8 cellular contexts compared by ENCODE assay signal in genomic region chr16:57084257-57084770, GRCh38.
DNase-seq lines count a peak whose midpoint lies in the region; ATAC-seq, FAIRE-seq and TF ChIP-seq lines count a peak whose summit lies in the region.

No MANE protein-coding gene starts in this region.

- peak; percentile 88 for FAIRE-seq in urothelium cell line (lab: Jason Lieb, UNC)

- peak; percentile 86 for ATAC-seq in SK-N-SH treated with all-trans-retinoic acid at 6 μM for 48 hours

- intact Hi-C loops in head of caudate nucleus (cut with DNase I) = loop anchor here (1.0 kb wide), 1 partner anchor 82 kb away; no protein-coding TSS in a partner anchor
- intact Hi-C loops in posterior cingulate gyrus (cut with DNase I) = loop anchor here (1.0 kb wide), 1 partner anchor 84 kb away; no protein-coding TSS in a partner anchor

- peak; percentile 93 for TF ChIP-seq RAD21 in Ishikawa (IDR thresholded peaks at IDR 0.05; ENCODE audit: low read depth)

- peak; percentile 8 to 62 for DNase-seq in NCI-H446 (lab: John Stamatoyannopoulos, UW)
- DNase-seq in NCI-H446 treated with DMSO at 0.1 percent for 48 hours (lab: John Stamatoyannopoulos, UW) = no peak
- DNase-seq in activated naive CD4-positive, alpha-beta T cell treated with anti-CD3 and anti-CD28 coated beads, Interleukin-2, amount 50 U/mL, for 16 hours = peak; percentile 69
- DNase-seq in head of caudate nucleus = peak; percentile 52 to 92 (median 79)
- peak; percentile 52 to 96 (median 75) for DNase-seq in posterior cingulate gyrus
- peak; percentile 83 for DNase-seq in urothelium cell line (ENCODE audit: low spot score)

- TF ChIP-seq EP300 in Ishikawa (IDR thresholded peaks at IDR 0.05; ENCODE audit: borderline replicate concordance) = no peak

TF ChIP-seq in Ishikawa, 13 proteins besides CTCF, POLR2A, EP300 and RAD21:
- TF ChIP-seq MAX (IDR thresholded peaks at IDR 0.05) = no peak
- TF ChIP-seq NFIC (IDR thresholded peaks at IDR 0.05) = peak; percentile 30; the same call in 1 of the 2 replicates

TF ChIP-seq in SK-N-SH treated with all-trans-retinoic acid at 6 μM for 48 hours, 23 proteins besides CTCF, POLR2A, EP300 and RAD21:
- TF ChIP-seq ZNF8 (CRISPR knock-in tag; IDR thresholded peaks at IDR 0.05) (no peak), GLIS3 (CRISPR knock-in tag; IDR thresholded peaks at IDR 0.05) (0 out of 2 replicates have a peak, but pooled peaks have one; percentile 19)
